Comparison of ENCODE assay signal across 29 cellular contexts in genomic region chr13:51303882-51304281, GRCh38. TPM values are rescaled to one million over a fixed set of nuclear protein-coding genes. Genes with fewer than 3 reads are reported as not detected.
"Had no signal": no experiment of that assay in that cellular context is flagged by ENCODE, and none has a peak within 500 bp of the region (broad histone marks: within the 10 kb centered on the region; RNA-seq: fewer than 3 reads in every experiment).

No MANE protein-coding gene starts in this region.

- H3K27me3 Mint-ChIP-seq: dendritic cell treated with granulocyte-macrophage colony-stimulating factor and Interleukin-4, amounts not matched to agents 40 ng/mL and 50 ng/mL, for 4 days had no signal

- H3K36me3 Mint-ChIP-seq: immature natural killer cell; stimulated activated naive B cell treated with anti-CD40 and anti-IgM and Interleukin-4, amounts not matched to agents 10 μg/mL and 1 μg/mL and 100 μg/mL, for 72 hours had no signal

- H3K27ac ChIP-seq: esophagus squamous epithelium, gastroesophageal sphincter, left ventricle myocardium inferior, lower lobe of right lung, neutrophil, sigmoid colon, skin epidermis, testis, tibial nerve, upper lobe of right lung, vagina had no signal

- H3K9me3 ChIP-seq: esophagus squamous epithelium, gastroesophageal sphincter, left ventricle myocardium inferior, lower lobe of right lung, neutrophil, sigmoid colon, testis, tibial nerve, upper lobe of right lung, vagina had no signal

- H3K4me3 ChIP-seq: esophagus squamous epithelium, gastroesophageal sphincter, left ventricle myocardium inferior, lower lobe of right lung, sigmoid colon, skin epidermis, testis, tibial nerve, upper lobe of right lung, vagina had no signal

- H3K36me3 ChIP-seq: esophagus squamous epithelium, gastroesophageal sphincter, left ventricle myocardium inferior, lower lobe of right lung, neutrophil, sigmoid colon, tibial nerve, upper lobe of right lung, vagina had no signal

- H3K9me3 Mint-ChIP-seq: dendritic cell treated with granulocyte-macrophage colony-stimulating factor and Interleukin-4, amounts not matched to agents 40 ng/mL and 50 ng/mL, for 4 days; effector memory CD8-positive, alpha-beta T cell; nephron; stimulated activated naive B cell treated with anti-CD40 and anti-IgM and Interleukin-4, amounts not matched to agents 10 μg/mL and 1 μg/mL and 100 μg/mL, for 72 hours; stimulated activated naive CD8-positive, alpha-beta T cell treated with anti-CD3 and anti-CD28 coated beads, Interleukin-15, amount 100 ng/mL, for 72 hours had no signal

- H3K4me1 Mint-ChIP-seq: immature natural killer cell; nephron; stimulated activated naive B cell treated with anti-CD40 and anti-IgM and Interleukin-4, amounts not matched to agents 10 μg/mL and 1 μg/mL and 100 μg/mL, for 72 hours; stimulated activated naive CD8-positive, alpha-beta T cell treated with anti-CD3 and anti-CD28 coated beads, Interleukin-15, amount 100 ng/mL, for 72 hours had no signal

- DNase-seq: effector memory CD8-positive, alpha-beta T cell; esophagus squamous epithelium; foreskin fibroblast; immature natural killer cell; kidney; left cardiac atrium; left ventricle myocardium inferior; lower lobe of right lung; mesenchymal stem cell; midbrain; sigmoid colon; stimulated activated CD4-positive, alpha-beta T cell treated with anti-CD3 and anti-CD28 coated beads, Interleukin-2, amount 100 ng/mL, for 24 hours; stimulated activated CD4-positive, alpha-beta T cell treated with anti-CD3 and anti-CD28 coated beads, Interleukin-4, amount 100 ng/mL, for 4 hours; stimulated activated naive B cell treated with anti-CD40 and anti-IgM and Interleukin-4, amounts not matched to agents 10 μg/mL and 1 μg/mL and 100 μg/mL, for 72 hours; stimulated activated naive CD8-positive, alpha-beta T cell treated with anti-CD3 and anti-CD28 coated beads, Interleukin-15, amount 100 ng/mL, for 72 hours; testis; upper lobe of right lung had no signal

- H3K4me3 Mint-ChIP-seq: dendritic cell treated with granulocyte-macrophage colony-stimulating factor and Interleukin-4, amounts not matched to agents 40 ng/mL and 50 ng/mL, for 4 days; effector memory CD8-positive, alpha-beta T cell; immature natural killer cell; nephron; stimulated activated naive B cell treated with anti-CD40 and anti-IgM and Interleukin-4, amounts not matched to agents 10 μg/mL and 1 μg/mL and 100 μg/mL, for 72 hours; stimulated activated naive CD8-positive, alpha-beta T cell treated with anti-CD3 and anti-CD28 coated beads, Interleukin-15, amount 100 ng/mL, for 72 hours had no signal

- ATAC-seq: effector memory CD8-positive, alpha-beta T cell; gastroesophageal sphincter; left cardiac atrium; stimulated activated naive B cell treated with anti-CD40 and anti-IgM and Interleukin-4, amounts not matched to agents 10 μg/mL and 1 μg/mL and 100 μg/mL, for 72 hours; stimulated activated naive CD8-positive, alpha-beta T cell treated with anti-CD3 and anti-CD28 coated beads, Interleukin-15, amount 100 ng/mL, for 72 hours; upper lobe of right lung had no signal

- H3K4me1 ChIP-seq: esophagus squamous epithelium, gastroesophageal sphincter, left ventricle myocardium inferior, lower lobe of right lung, sigmoid colon, testis, tibial nerve, upper lobe of right lung, vagina had no signal

- FAIRE-seq: colon, kidney had no signal

- H3K27me3 ChIP-seq: esophagus squamous epithelium, gastroesophageal sphincter, neutrophil, sigmoid colon, testis, tibial nerve, upper lobe of right lung, vagina had no signal

- H3K27ac Mint-ChIP-seq: dendritic cell treated with granulocyte-macrophage colony-stimulating factor and Interleukin-4, amounts not matched to agents 40 ng/mL and 50 ng/mL, for 4 days; effector memory CD8-positive, alpha-beta T cell; immature natural killer cell; nephron; stimulated activated naive B cell treated with anti-CD40 and anti-IgM and Interleukin-4, amounts not matched to agents 10 μg/mL and 1 μg/mL and 100 μg/mL, for 72 hours; stimulated activated naive CD8-positive, alpha-beta T cell treated with anti-CD3 and anti-CD28 coated beads, Interleukin-15, amount 100 ng/mL, for 72 hours had no signal

RNA-seq across cellular contexts. Expression of gene SERPINE3, which starts 35.6 kb away (rescaled TPM):
- total RNA-seq: epithelial cell of proximal tubule, esophagus squamous epithelium, kidney, left cardiac atrium, left ventricle myocardium inferior, lower lobe of right lung, osteoblast, pulmonary artery endothelial cell, subcutaneous adipose tissue, upper lobe of right lung, vagina had no signal
- polyA plus RNA-seq: immature natural killer cell, sigmoid colon had no signal
